In genomic region chr21:31725202-31725840, GRCh38 we compare ENCODE assay signal across 20 cellular contexts. TPM values are rescaled to one million over a fixed set of nuclear protein-coding genes. Genes with fewer than 3 reads are reported as not detected.
A peak's percentile ranks its signal among the peaks of the same experiment; 100 is the strongest.
DNase-seq lines count a peak whose midpoint lies in the region; ATAC-seq and TF ChIP-seq lines count a peak whose summit lies in the region.
"Had no signal": no experiment of that assay in that cellular context is flagged by ENCODE, and none has a peak within 500 bp of the region (broad histone marks: within the 10 kb centered on the region; RNA-seq: fewer than 3 reads in every experiment).

No MANE protein-coding gene starts in this region.

- peaks cover 2 to 76% (median 18%) of the 10 kb centered on the region in 3 donors for H3K4me1 ChIP-seq in gastroesophageal sphincter

- DNase-seq in activated CD4-positive, alpha-beta T cell treated with anti-CD3 and anti-CD28 coated beads for 36 hours = peak; percentile 20
- no peak for DNase-seq in activated CD4-positive, alpha-beta T cell treated with anti-CD3 and anti-CD28 coated beads, Interleukin-2, amount 50 U/mL, for 48 hours
- DNase-seq in stimulated activated effector memory CD8-positive, alpha-beta T cell treated with anti-CD3 and anti-CD28 coated beads, Interleukin-12 subunit alpha, Interleukin-12 subunit beta, amount 100 ng/mL, for 72 hours (ENCODE audit: low spot score in 2 of 2) = no peak
- no peak for DNase-seq in AG20443 (ENCODE audit: low spot score)
- no peak for DNase-seq in NCI-H128 (lab: John Stamatoyannopoulos, UW; ENCODE audit: unreplicated experiment)
- DNase-seq: activated CD4-positive, alpha-beta T cell treated with anti-CD3 and anti-CD28 coated beads for 4 hours; aorta; C1 segment of cervical spinal cord; NCI-H187 treated with DMSO at 0.1 percent for 48 hours; NCI-H524; OCI-M1; stimulated activated naive CD4-positive, alpha-beta T cell; T1000; trophoblast cell had no signal

- no peaks in the 10 kb centered on the region for H3K9me3 Mint-ChIP-seq in activated CD4-positive, alpha-beta T cell treated with anti-CD3 and anti-CD28 coated beads for 36 hours (ENCODE audit: low read depth)
- no peaks in the 10 kb centered on the region for H3K9me3 Mint-ChIP-seq in activated naive CD8-positive, alpha-beta T cell (ENCODE audit: low read depth)
- H3K9me3 Mint-ChIP-seq in stimulated activated effector memory CD8-positive, alpha-beta T cell treated with anti-CD3 and anti-CD28 coated beads, Interleukin-12 subunit alpha, Interleukin-12 subunit beta, amount 100 ng/mL, for 72 hours = no peaks in the 10 kb centered on the region
- H3K9me3 Mint-ChIP-seq: nephron had no signal

- H3K27ac ChIP-seq in gastroesophageal sphincter = no peak overlapping the region
- H3K27ac ChIP-seq: hepatocyte had no signal

- H3K4me1 Mint-ChIP-seq in activated CD4-positive, alpha-beta T cell treated with anti-CD3 and anti-CD28 coated beads for 36 hours = peaks cover 56% of the 10 kb centered on the region
- peaks cover 53% of the 10 kb centered on the region for H3K4me1 Mint-ChIP-seq in activated naive CD8-positive, alpha-beta T cell (ENCODE audit: low read depth)
- peaks cover 41% of the 10 kb centered on the region for H3K4me1 Mint-ChIP-seq in stimulated activated effector memory CD8-positive, alpha-beta T cell treated with anti-CD3 and anti-CD28 coated beads, Interleukin-12 subunit alpha, Interleukin-12 subunit beta, amount 100 ng/mL, for 72 hours

- H3K4me3 Mint-ChIP-seq in activated CD4-positive, alpha-beta T cell treated with anti-CD3 and anti-CD28 coated beads for 36 hours = no peak overlapping the region
- H3K4me3 Mint-ChIP-seq in activated naive CD8-positive, alpha-beta T cell = peak overlapping the region; percentile 30
- H3K4me3 Mint-ChIP-seq in stimulated activated effector memory CD8-positive, alpha-beta T cell treated with anti-CD3 and anti-CD28 coated beads, Interleukin-12 subunit alpha, Interleukin-12 subunit beta, amount 100 ng/mL, for 72 hours = peak overlapping the region; percentile 35
- H3K4me3 Mint-ChIP-seq: nephron had no signal

- no peak overlapping the region for H3K4me3 ChIP-seq in gastroesophageal sphincter
- H3K4me3 ChIP-seq: hepatocyte had no signal

- CTCF ChIA-PET in activated CD4-positive, alpha-beta T cell treated with anti-CD3 and anti-CD28 coated beads for 36 hours (lab: Charles Lee) = no interaction called here

- H3K9me3 ChIP-seq in gastroesophageal sphincter = no peaks in the 10 kb centered on the region

- intact Hi-C loops in activated CD4-positive, alpha-beta T cell treated with anti-CD3 and anti-CD28 coated beads for 36 hours (cut with DNase I, micrococcal nuclease) = loop anchor here (1.0 to 10.0 kb wide), 2 partner anchors 11 to 1011 kb away; partner anchors contain the start of gene KRTAP21-3 (in 1 of the 2)

- H3K27me3 Mint-ChIP-seq in activated CD4-positive, alpha-beta T cell treated with anti-CD3 and anti-CD28 coated beads for 36 hours = no peaks in the 10 kb centered on the region
- no peaks in the 10 kb centered on the region for H3K27me3 Mint-ChIP-seq in activated naive CD8-positive, alpha-beta T cell

- no peaks in the 10 kb centered on the region for H3K27me3 ChIP-seq in gastroesophageal sphincter
- H3K27me3 ChIP-seq: hepatocyte had no signal

- 88 to 90% methylated on average over 5 to 6 of the region's 6 CpGs for WGBS in gastroesophageal sphincter (ENCODE audit: low coverage in 1 of 2), 2 donors

- peaks cover 13% of the 10 kb centered on the region for H3K36me3 Mint-ChIP-seq in activated CD4-positive, alpha-beta T cell treated with anti-CD3 and anti-CD28 coated beads for 36 hours (ENCODE audit: low read depth)
- H3K36me3 Mint-ChIP-seq in activated naive CD8-positive, alpha-beta T cell = no peaks in the 10 kb centered on the region
- H3K36me3 Mint-ChIP-seq in stimulated activated effector memory CD8-positive, alpha-beta T cell treated with anti-CD3 and anti-CD28 coated beads, Interleukin-12 subunit alpha, Interleukin-12 subunit beta, amount 100 ng/mL, for 72 hours = no peaks in the 10 kb centered on the region

- no peak for TF ChIP-seq EP300 in gastroesophageal sphincter (IDR thresholded peaks at IDR 0.05)

- no peaks in the 10 kb centered on the region for H3K36me3 ChIP-seq in gastroesophageal sphincter

- TF ChIP-seq POLR2A in gastroesophageal sphincter (IDR thresholded peaks at IDR 0.05) = no peak

- ATAC-seq in activated CD4-positive, alpha-beta T cell treated with anti-CD3 and anti-CD28 coated beads for 36 hours = peak; percentile 86
- peak; percentile 60 for ATAC-seq in HG02852 (IDR thresholded peaks at IDR 0.05; ENCODE audit: unreplicated experiment)
- ATAC-seq in stimulated activated effector memory CD8-positive, alpha-beta T cell treated with anti-CD3 and anti-CD28 coated beads, Interleukin-12 subunit alpha, Interleukin-12 subunit beta, amount 100 ng/mL, for 72 hours = peak; percentile 97
- no peak for ATAC-seq in gastroesophageal sphincter
- ATAC-seq: HCT116 had no signal

- H3K27ac Mint-ChIP-seq in activated CD4-positive, alpha-beta T cell treated with anti-CD3 and anti-CD28 coated beads for 36 hours = peak overlapping the region; percentile 28
- H3K27ac Mint-ChIP-seq in activated naive CD8-positive, alpha-beta T cell = no peak overlapping the region
- peak overlapping the region; percentile 35 for H3K27ac Mint-ChIP-seq in stimulated activated effector memory CD8-positive, alpha-beta T cell treated with anti-CD3 and anti-CD28 coated beads, Interleukin-12 subunit alpha, Interleukin-12 subunit beta, amount 100 ng/mL, for 72 hours
- H3K27ac Mint-ChIP-seq: nephron had no signal

- POLR2A ChIA-PET in activated CD4-positive, alpha-beta T cell treated with anti-CD3 and anti-CD28 coated beads for 36 hours (lab: Charles Lee) = interaction anchor here (0.6 kb wide), 1 partner anchor 58 kb away, joined by 6 read pairs; no protein-coding TSS in a partner anchor

- no peak for TF ChIP-seq CTCF in gastroesophageal sphincter (IDR thresholded peaks at IDR 0.05)

RNA-seq across cellular contexts. Expression of gene SCAF4, which starts 6.6 kb away (rescaled TPM):
- 10 to 100 TPM; 47.1 to 62.8 TPM for total RNA-seq in activated CD4-positive, alpha-beta T cell treated with anti-CD3 and anti-CD28 coated beads for 36 hours
- total RNA-seq in gastroesophageal sphincter = 10 to 100 TPM; 10.7 to 19.9 (median 16.1) TPM
